ENCODE assay signal across 10 cellular contexts in the genomic region with DNA sequence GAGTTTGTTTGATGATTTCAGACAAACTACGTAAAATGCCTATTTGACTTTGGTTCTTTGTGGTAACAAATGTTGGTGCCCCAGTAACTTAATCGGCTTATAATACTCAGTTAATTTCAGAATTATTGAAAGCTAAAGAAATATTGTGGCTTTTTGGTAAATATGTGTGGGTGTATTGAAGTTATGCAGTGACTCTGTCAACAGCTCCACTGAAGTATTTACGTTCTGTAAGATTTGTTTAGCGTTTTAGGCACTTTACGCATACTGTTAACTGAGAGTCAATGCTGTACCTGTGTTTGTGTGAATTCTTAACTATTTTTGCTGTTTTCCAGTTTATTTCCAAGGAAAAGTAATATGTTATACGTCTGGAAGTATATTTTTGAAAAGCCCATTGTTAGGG. TPM values are rescaled to one million over a fixed set of nuclear protein-coding genes. Genes with fewer than 3 reads are reported as not detected.
DNase-seq lines count a peak whose midpoint lies in the region; ATAC-seq, FAIRE-seq and TF ChIP-seq lines count a peak whose summit lies in the region.
"Had no signal": no experiment of that assay in that cellular context is flagged by ENCODE, and none has a peak within 500 bp of the region (broad histone marks: within the 10 kb centered on the region; RNA-seq: fewer than 3 reads in every experiment).

No MANE protein-coding gene starts in this region.

- TF ChIP-seq RAD21 in K562 (CRISPR knock-in tag; conservative IDR thresholded peaks at IDR 0.05 in 1 of 2, IDR thresholded peaks at IDR 0.05 in 1 of 2), result no peak

- WGBS in heart right ventricle, 2 donors, result 11 to 15% methylated on average over 6 of the region's 6 CpGs
- 3% methylated on average over 6 of the region's 6 CpGs for WGBS in K562 (ENCODE audit: insufficient coverage, low coverage, missing lambda C conversion rate)
- 17% methylated on average over 6 of the region's 6 CpGs for WGBS in urinary bladder

- peak overlapping the region; percentile 8 to 98 (median 92) for H3K4me3 ChIP-seq in heart right ventricle
- peak overlapping the region; percentile 98 for H3K4me3 ChIP-seq in K562
- peak overlapping the region; percentile 27 for H3K4me3 ChIP-seq in urinary bladder (ENCODE audit: low read depth, low read length)

- CTCF ChIA-PET in K562 (lab: Yijun Ruan, JAX; ENCODE audit: low intra/inter-chr PET ratio), result no interaction called here

- ATAC-seq in heart right ventricle (no peak), left ventricle myocardium superior (no peak), K562 (no peak), memory B cell (ENCODE audit: low read depth) (no peak), HG02840 (IDR thresholded peaks at IDR 0.05; ENCODE audit: low FRiP score, unreplicated experiment) (no peak)

- no peak for FAIRE-seq in K562 (lab: Jason Lieb, UNC)

- no peaks in the 10 kb centered on the region for H3K36me3 Mint-ChIP-seq in memory B cell

- H3K4me1 ChIP-seq in heart right ventricle, result peaks cover 0 to 66% (median 61%) of the 10 kb centered on the region in 9 donors
- H3K4me1 ChIP-seq in K562 (replicated peaks in 1 of 2; ENCODE audit: control insufficient read depth in 2 of 2, insufficient read depth in 2 of 2, low read length in 2 of 2), result peaks cover 3 to 28% of the 10 kb centered on the region in 2 experiments; a peak in 3 of 5 replicates
- peaks cover 2% of the 10 kb centered on the region for H3K4me1 ChIP-seq in urinary bladder (ENCODE audit: insufficient read depth)

- H3K9ac ChIP-seq in K562 (ENCODE audit: insufficient read depth in 1 of 2, low read depth in 2 of 2, low read length in 2 of 2), result peak overlapping the region in 1 of 2 experiments; percentile 98; a peak in 3 of 4 replicates

- in situ Hi-C loops in K562 (cut with MboI), result no loop called here

- intact Hi-C loops in heart right ventricle (cut with DNase I), result loop anchor here in 1 of 10 donors (5.0 to 10.0 kb wide), 2 partner anchors 37 to 60 kb away; no protein-coding TSS in a partner anchor
- intact Hi-C loops in left ventricle myocardium superior (cut with micrococcal nuclease), result no loop called here
- intact Hi-C loops in K562 (cut with micrococcal nuclease), result no loop called here

- peaks cover 44% of the 10 kb centered on the region for H4K20me1 ChIP-seq in K562 (replicated peaks; ENCODE audit: control insufficient read depth, insufficient read depth, low read length)

- peaks cover 76% of the 10 kb centered on the region for H3K79me2 ChIP-seq in K562 (ENCODE audit: control insufficient read depth, insufficient read depth, low read length)

- H3K27ac ChIP-seq in heart right ventricle, result peak overlapping the region in 6 of 10 donors; percentile 98 to 100 (median 99)
- H3K27ac ChIP-seq in K562 (ENCODE audit: extremely low read depth, low read depth, low read length), result peak overlapping the region; percentile 99
- H3K27ac ChIP-seq in urinary bladder (ENCODE audit: low read depth), result no peak overlapping the region

- TF ChIP-seq CTCF in heart right ventricle (IDR thresholded peaks at IDR 0.05), result no peak
- TF ChIP-seq CTCF in K562 (IDR thresholded peaks at IDR 0.05 in 2 of 3, conservative IDR thresholded peaks at IDR 0.05 in 1 of 3; ENCODE audit: insufficient read depth in 2 of 3, low read depth in 1 of 3, low read length in 3 of 3), result no peak

- no peak for TF ChIP-seq EP300 in K562 (IDR thresholded peaks at IDR 0.05; ENCODE audit: low read length)

- H3K4me2 ChIP-seq in K562 (ENCODE audit: insufficient read depth, low read length), result peak overlapping the region; percentile 93

- H3K27me3 Mint-ChIP-seq in memory B cell, result no peaks in the 10 kb centered on the region

- H3K9me3 ChIP-seq in heart right ventricle, result no peaks in the 10 kb centered on the region
- no peaks in the 10 kb centered on the region for H3K9me3 ChIP-seq in K562 (replicated peaks; ENCODE audit: control insufficient read depth, insufficient read depth, low read depth, low read length)

- no peak for TF ChIP-seq POLR2A in K562 (conservative IDR thresholded peaks at IDR 0.05)

- no TSS peak for BruUV-seq in K562 (replicated peaks; lab: Mats Ljungman, UMichigan)

- no peak for DNase-seq in heart right ventricle
- DNase-seq in left ventricle myocardium superior, result no peak
- no peak for DNase-seq in K562 (ENCODE audit: extremely low read depth in 1 of 4, low spot score in 3 of 4)
- no peak for DNase-seq in memory B cell (ENCODE audit: low spot score in 2 of 2)
- DNase-seq in NCI-H526 (lab: John Stamatoyannopoulos, UW), result no peak
- no peak for DNase-seq in epidermal melanocyte (ENCODE audit: insufficient read length, low spot score)
- DNase-seq: GDM1; stimulated activated CD4-positive, alpha-beta T cell treated with anti-CD3 and anti-CD28 coated beads, Interleukin-1b, Interleukin-23, amount 100 ng/mL, for 48 hours had no signal

- peaks cover 45% of the 10 kb centered on the region for H3K4me1 Mint-ChIP-seq in memory B cell

- no peak overlapping the region for H2AFZ ChIP-seq in K562 (ENCODE audit: low read depth, low read length)

- peak overlapping the region; percentile 82 for H3K27ac Mint-ChIP-seq in memory B cell

- H3K27me3 ChIP-seq in heart right ventricle, result no peaks in the 10 kb centered on the region
- no peaks in the 10 kb centered on the region for H3K27me3 ChIP-seq in K562 (ENCODE audit: control insufficient read depth in 2 of 2, insufficient read depth in 2 of 2, low read length in 2 of 2)

- H3K36me3 ChIP-seq in heart right ventricle, result no peaks in the 10 kb centered on the region
- H3K36me3 ChIP-seq in K562 (ENCODE audit: control insufficient read depth, insufficient read depth, low read length), result peaks cover 23% of the 10 kb centered on the region; the same call in 2 of the 3 replicates
- H3K36me3 ChIP-seq in urinary bladder (ENCODE audit: insufficient read depth), result no peaks in the 10 kb centered on the region

- H3K4me3 Mint-ChIP-seq in memory B cell, result peak overlapping the region; percentile 63

- peaks cover 5% of the 10 kb centered on the region for H3K9me1 ChIP-seq in K562 (ENCODE audit: control insufficient read depth, insufficient read depth, low read length)

- POLR2A ChIA-PET in K562 (lab: Yijun Ruan, JAX), result interaction anchor here (1.0 to 2.1 kb wide), 2 partner anchors 11 to 37 kb away, joined by 3 to 9 read pairs; no protein-coding TSS in a partner anchor

- H3K9me3 Mint-ChIP-seq in memory B cell, result no peaks in the 10 kb centered on the region

TF ChIP-seq in K562, 482 proteins besides CTCF, POLR2A, EP300 and RAD21 (continues in another document):
- no peak for TF ChIP-seq CBX2 (IDR thresholded peaks at IDR 0.05; ENCODE audit: insufficient read depth, low read length, poor library complexity, severe bottlenecking)
- TF ChIP-seq FOXP1 (CRISPR knock-in tag; IDR thresholded peaks at IDR 0.05), result no peak
- no peak for TF ChIP-seq PML (IDR thresholded peaks at IDR 0.05; ENCODE audit: low read length)
- TF ChIP-seq SAP30 (IDR thresholded peaks at IDR 0.05; ENCODE audit: borderline replicate concordance, insufficient read depth, low read depth, low read length, poor library complexity, severe bottlenecking), result no peak
- no peak for TF ChIP-seq MIER1 (IDR thresholded peaks at IDR 0.05; ENCODE audit: low read depth)
- no peak for TF ChIP-seq MBD1 (CRISPR knock-in tag; IDR thresholded peaks at IDR 0.05)
- TF ChIP-seq ZNF311 (CRISPR knock-in tag; IDR thresholded peaks at IDR 0.05), result no peak
- no peak for TF ChIP-seq HMGN3 (IDR thresholded peaks at IDR 0.05; ENCODE audit: borderline replicate concordance, extremely low read depth, insufficient read length, low read depth, low read length)
- TF ChIP-seq ZNF75A (CRISPR knock-in tag; IDR thresholded peaks at IDR 0.05), result no peak

RNA-seq across cellular contexts. Expression of gene RAD23B, which starts 2.2 kb away (rescaled TPM):
- total RNA-seq in heart right ventricle (100 to 1,000 TPM in 7 of 10 donors, 10 to 100 TPM in 3; 85.5 to 122 (median 106) TPM), left ventricle myocardium superior (104 TPM), K562 (2014; rRNA removed) (43.9 and 47.6 TPM in 2 replicates), K562 (2014; rRNA removed; fragmentation: Illumina TruSeq; extraction: Trizol) (133 and 144 TPM in 2 replicates), K562 (2015; rRNA removed; fragmentation: Illumina TruSeq; extraction: Trizol) (108 and 114 TPM in 2 replicates), K562 (2021) (129 and 134 TPM in 2 replicates), urinary bladder (118 TPM)
- polyA plus RNA-seq in heart right ventricle (10 to 100 TPM; 41.7 to 57.1 TPM), K562 (2011; rRNA removed) (128 and 165 TPM in 2 replicates), K562 (2014; fragmentation: Illumina TruSeq; extraction: Trizol) (141 and 184 TPM in 2 replicates), K562 (2014; fragmentation: Nextera tagmentation; extraction: Ambion mirVana) (10 to 100 TPM; 14.5 to 30.4 TPM), K562 (2014; rRNA removed) (86.3 and 86.9 TPM in 2 replicates), urinary bladder (66.4 TPM)
- total RNA-seq in K562 (2011; cell fraction: chromatin; rRNA removed; ENCODE audit: low replicate concordance), result 35.9 and 44.5 TPM in 2 replicates
- 23.2 and 23.3 TPM in 2 replicates for total RNA-seq in K562 (2011; cell fraction: nucleolus; rRNA removed)
- total RNA-seq in K562 (2011; cell fraction: nucleoplasm; rRNA removed), result 33.0 and 46.1 TPM in 2 replicates
- polyA plus RNA-seq in K562 (2011; cell fraction: cytosol; rRNA removed), result 87.8 and 95.1 TPM in 2 replicates
- 40.4 and 42.4 TPM in 2 replicates for polyA plus RNA-seq in K562 (2011; cell fraction: nucleus; rRNA removed)
- polyA plus RNA-seq in K562 (2012), result 61.4 and 102 TPM in 2 replicates
- polyA minus RNA-seq in K562 (2011; rRNA and poly(A)+ RNA removed), result 139 and 204 TPM in 2 replicates
- 116 and 172 TPM in 2 replicates for polyA minus RNA-seq in K562 (2011; cell fraction: cytosol; rRNA and poly(A)+ RNA removed)
- polyA minus RNA-seq in K562 (2011; cell fraction: nucleus; rRNA and poly(A)+ RNA removed), result 19.4 and 33.5 TPM in 2 replicates

Comparison
In these comparisons a context has a peak if more than half of its experiments do, and no peak if none do; other contexts are left out.
1. H3K4me3 ChIP-seq: peak in every context shown above with its lines; median percentile 98 in K562; 92 in heart right ventricle; 27 in urinary bladder.